ENCODE assay signal across 17 cellular contexts in genomic region chr20:61193164-61193563, GRCh38. TPM values are rescaled to one million over a fixed set of nuclear protein-coding genes. Genes with fewer than 3 reads are reported as not detected.
DNase-seq lines count a peak whose midpoint lies in the region; ATAC-seq, FAIRE-seq and TF ChIP-seq lines count a peak whose summit lies in the region.
"Had no signal": no experiment of that assay in that cellular context is flagged by ENCODE, and none has a peak within 500 bp of the region (broad histone marks: within the 10 kb centered on the region; RNA-seq: fewer than 3 reads in every experiment).

No MANE protein-coding gene starts in this region.

- H3K9me3 ChIP-seq in H1 (ENCODE audit: insufficient read depth in 2 of 2, low read depth in 1 of 2, low read length in 1 of 2) = no peaks in the 10 kb centered on the region
- no peaks in the 10 kb centered on the region for H3K9me3 ChIP-seq in neural progenitor cell (ENCODE audit: low read depth)

- no peak overlapping the region for H3K27ac ChIP-seq in H1 (ENCODE audit: low read depth, low read length)
- no peak overlapping the region for H3K27ac ChIP-seq in neural progenitor cell
- H3K27ac ChIP-seq: 22Rv1, C4-2B had no signal

- peaks cover 21% of the 10 kb centered on the region for H3K4me1 Mint-ChIP-seq in neural progenitor cell

- no peak overlapping the region for H4K5ac ChIP-seq in H1 (ENCODE audit: insufficient read length, low read depth, low read length)

- H3K27ac Mint-ChIP-seq in neural progenitor cell = no peak overlapping the region
- H3K27ac Mint-ChIP-seq: CD4-positive, alpha-beta T cell had no signal

- CTCF ChIA-PET in H1 (lab: Charles Lee; ENCODE audit: partially characterized antibody) = interaction anchor here (2.4 kb wide), 1 partner anchor 36 kb away, joined by 10 read pairs; no protein-coding TSS in a partner anchor

- peak overlapping the region in 3 of 4 experiments; percentile 6 to 65 (median 54); a peak in 4 of 7 replicates for H3K9ac ChIP-seq in H1 (replicated peaks in 1 of 4; ENCODE audit: extremely low read depth in 1 of 4, low read depth in 3 of 4, low read length in 3 of 4)
- H3K9ac ChIP-seq in neural progenitor cell = no peak overlapping the region

- H3K4me1 ChIP-seq in H1 (replicated peaks in 1 of 4; ENCODE audit: control insufficient read depth in 3 of 4, insufficient read depth in 4 of 4, low read length in 3 of 4) = peaks cover 0 to 3% (median 1%) of the 10 kb centered on the region in 4 experiments; a peak in 3 of 7 replicates
- H3K4me1 ChIP-seq in neural progenitor cell = no peaks in the 10 kb centered on the region
- H3K4me1 ChIP-seq: Caco-2 had no signal

- H2BK120ac ChIP-seq in H1 (replicated peaks; ENCODE audit: low read depth, low read length) = no peak overlapping the region

- H3K4me3 Mint-ChIP-seq in neural progenitor cell = no peak overlapping the region
- H3K4me3 Mint-ChIP-seq: CD4-positive, alpha-beta T cell had no signal

- peak; percentile 56 for DNase-seq in H7
- no peak for DNase-seq in H1 (ENCODE audit: low read depth in 1 of 2, low spot score in 2 of 2)
- peak; percentile 23 for DNase-seq in iPS-NIHi7 (ENCODE audit: extremely low spot score)
- DNase-seq in neural progenitor cell (ENCODE audit: low spot score) = peak; percentile 23
- no peak for DNase-seq in NCI-H2081 (lab: John Stamatoyannopoulos, UW)
- DNase-seq in activated gamma-delta T cell (lab: John Stamatoyannopoulos, UW) = no peak
- DNase-seq: AML-193; Caco-2; CD4-positive, alpha-beta T cell; DMS79 treated with DMSO at 0.1 percent for 48 hours; GF-D8; GOT3; HCEC 1CT had no signal

- ATAC-seq in HG03378 (IDR thresholded peaks at IDR 0.05; ENCODE audit: unreplicated experiment) = no peak
- ATAC-seq: A549 had no signal

- H2AK5ac ChIP-seq in H1 (ENCODE audit: low read depth, low read length) = no peak overlapping the region

- H3F3A ChIP-seq in neural progenitor cell (ENCODE audit: low read depth) = peaks cover 6% of the 10 kb centered on the region

- TF ChIP-seq RAD21 in H1 (IDR thresholded peaks at IDR 0.05 in 1 of 2, conservative IDR thresholded peaks at IDR 0.05 in 1 of 2; ENCODE audit: low read depth in 2 of 2, low read length in 2 of 2) = no peak

- H3K4me2 ChIP-seq in H1 (ENCODE audit: insufficient read depth in 1 of 2, low read depth in 2 of 2, low read length in 2 of 2) (peak overlapping the region; percentile 56 to 69; a peak in 3 of 4 replicates), neural progenitor cell (peak overlapping the region; percentile 64)

- no peak overlapping the region for H4K91ac ChIP-seq in H1 (replicated peaks; ENCODE audit: insufficient read length, low read length)

- no peaks in the 10 kb centered on the region for H3K79me2 ChIP-seq in H1 (ENCODE audit: control insufficient read depth in 1 of 2, insufficient read depth in 2 of 2, low read length in 2 of 2)
- H3K79me2 ChIP-seq in neural progenitor cell (ENCODE audit: low read depth) = no peaks in the 10 kb centered on the region

- TF ChIP-seq EP300 in H1 (IDR thresholded peaks at IDR 0.05; ENCODE audit: borderline replicate concordance in 1 of 2, low read depth in 2 of 2, low read length in 2 of 2) = no peak

- no peak overlapping the region for H2BK15ac ChIP-seq in H1 (ENCODE audit: low read length)

- no peaks in the 10 kb centered on the region for H4K20me1 ChIP-seq in H1 (replicated peaks in 1 of 2; ENCODE audit: control insufficient read depth in 1 of 2, insufficient read depth in 2 of 2, low read length in 2 of 2)
- no peaks in the 10 kb centered on the region for H4K20me1 ChIP-seq in neural progenitor cell (ENCODE audit: low read depth)

- H3K79me1 ChIP-seq in H1 (ENCODE audit: low read depth, low read length) = no peaks in the 10 kb centered on the region

- H2BK5ac ChIP-seq in H1 (ENCODE audit: low read depth, low read length) = peak overlapping the region; percentile 88; the same call in 1 of the 2 replicates

- H2BK20ac ChIP-seq in H1 (ENCODE audit: low read length) = no peak overlapping the region

- no peaks in the 10 kb centered on the region for H3K36me3 Mint-ChIP-seq in neural progenitor cell

- peaks cover 8% of the 10 kb centered on the region for H3K9me3 Mint-ChIP-seq in neural progenitor cell
- H3K9me3 Mint-ChIP-seq: CD4-positive, alpha-beta T cell had no signal

- H3K4me3 ChIP-seq in H7 (ENCODE audit: insufficient read depth, low read depth, low read length) (peak overlapping the region; percentile 27; the same call in 1 of the 2 replicates), H1 (ENCODE audit: extremely low read depth in 1 of 4, insufficient read depth in 2 of 4, low read depth in 3 of 4, low read length in 4 of 4) (peak overlapping the region; percentile 4 to 58 (median 23); a peak in 6 of 8 replicates), neural progenitor cell (peak overlapping the region; percentile 7)
- H3K4me3 ChIP-seq: A549 had no signal

- TF ChIP-seq CTCF in H1 (IDR thresholded peaks at IDR 0.05; ENCODE audit: control extremely low read depth in 1 of 3, insufficient read depth in 1 of 3, low read depth in 1 of 3, low read length in 3 of 3) (no peak), neural progenitor cell (IDR thresholded peaks at IDR 0.05) (no peak)

- H4K8ac ChIP-seq in H1 (ENCODE audit: extremely low read depth, insufficient read depth, low read length) = peak overlapping the region; percentile 66; the same call in 1 of the 2 replicates

- H3K4ac ChIP-seq in H1 (replicated peaks; ENCODE audit: insufficient read length, low read depth, low read length) = no peak overlapping the region

- no peak overlapping the region for H3K23ac ChIP-seq in H1 (ENCODE audit: insufficient read length)

- peaks cover 4% of the 10 kb centered on the region; the same call in 1 of the 2 replicates for H3K27me3 ChIP-seq in H7 (ENCODE audit: control insufficient read depth, insufficient read depth, low read length)
- H3K27me3 ChIP-seq in H1 (replicated peaks in 1 of 4; ENCODE audit: control insufficient read depth in 3 of 4, extremely low read depth in 1 of 4, insufficient read depth in 3 of 4, low read length in 3 of 4) = peaks cover 0 to 9% (median 0%) of the 10 kb centered on the region in 4 experiments; a peak in 4 of 7 replicates
- peaks cover 36% of the 10 kb centered on the region for H3K27me3 ChIP-seq in neural progenitor cell

- no peaks in the 10 kb centered on the region for H3K23me2 ChIP-seq in H1 (ENCODE audit: low read depth, low read length)

- H2BK12ac ChIP-seq in H1 (ENCODE audit: low read depth, low read length) = no peak overlapping the region

- POLR2A ChIA-PET in H1 (lab: Charles Lee; ENCODE audit: partially characterized antibody) = interaction anchor here (1.0 to 1.2 kb wide), 4 partner anchors 12 to 58 kb away, joined by 3 to 4 read pairs (median 3); no protein-coding TSS in a partner anchor

- H3K14ac ChIP-seq in H1 (ENCODE audit: insufficient read length) = no peak overlapping the region

- H3K18ac ChIP-seq in H1 (ENCODE audit: extremely low read depth, low read length) = peak overlapping the region; percentile 48; the same call in 1 of the 2 replicates

- peak; percentile 13 for FAIRE-seq in H1 (lab: Jason Lieb, UNC)
- FAIRE-seq: A549 had no signal

- WGBS in H1 (ENCODE audit: extremely low coverage in 1 of 2, insufficient coverage in 1 of 2, insufficient read length in 1 of 2, insufficient replicate concordance in 2 of 2, low coverage in 1 of 2, low lambda C conversion rate in 2 of 2, missing lambda C conversion rate in 1 of 2), 2 experiments = 37% methylated on average over 11 of the region's 15 CpGs; no CpG with 5 or more reads in 1 of the 2 experiments

- H3K56ac ChIP-seq in H1 (replicated peaks; ENCODE audit: insufficient read length, low read depth, low read length) = no peak overlapping the region

- H3K36me3 ChIP-seq in H7 (replicated peaks; ENCODE audit: control insufficient read depth, insufficient read depth, low read length) (no peaks in the 10 kb centered on the region), H1 (ENCODE audit: control insufficient read depth in 2 of 4, insufficient read depth in 4 of 4, low read length in 3 of 4) (no peaks in the 10 kb centered on the region), neural progenitor cell (no peaks in the 10 kb centered on the region)

- TF ChIP-seq POLR2A in H1 (IDR thresholded peaks at IDR 0.05; ENCODE audit: control extremely low read depth in 1 of 2, low read depth in 2 of 2, low read length in 2 of 2) = 0 out of 3 replicates have a peak, but pooled peaks of 1 of the 2 experiments have one; percentile 27

- peak overlapping the region; percentile 97 for H2AFZ ChIP-seq in H1 (ENCODE audit: low read length)
- H2AFZ ChIP-seq in neural progenitor cell (replicated peaks) = peak overlapping the region; percentile 89

- peaks cover 3% of the 10 kb centered on the region for H3K27me3 Mint-ChIP-seq in neural progenitor cell (ENCODE audit: insufficient read depth, low read depth)

TF ChIP-seq in H1, 55 proteins besides CTCF, POLR2A, EP300 and RAD21 (continues in another document):
- TF ChIP-seq TBP (IDR thresholded peaks at IDR 0.05; ENCODE audit: low read depth, low read length) = 0 out of 2 replicates have a peak, but pooled peaks have one; percentile 35
- TF ChIP-seq TEAD4 (IDR thresholded peaks at IDR 0.05; ENCODE audit: low read depth, low read length) = no peak
- no peak for TF ChIP-seq ZNF274 (IDR thresholded peaks at IDR 0.05; ENCODE audit: borderline replicate concordance, extremely low read depth, low read length)
- peak; percentile 39; the same call in 1 of the 2 replicates for TF ChIP-seq TAF1 (IDR thresholded peaks at IDR 0.05; ENCODE audit: low read depth, low read length)
- TF ChIP-seq KDM1A (IDR thresholded peaks at IDR 0.05; ENCODE audit: borderline replicate concordance, low read length) = no peak
- peak; percentile 63 for TF ChIP-seq MAX (IDR thresholded peaks at IDR 0.05)
- peak; percentile 23; the same call in 1 of the 2 replicates for TF ChIP-seq RBBP5 (IDR thresholded peaks at IDR 0.05; ENCODE audit: borderline replicate concordance, low read depth, low read length)
- TF ChIP-seq KDM4A (IDR thresholded peaks at IDR 0.05; ENCODE audit: low read depth, low read length, severe bottlenecking) = peak; percentile 32

RNA-seq across cellular contexts. Expression of gene CDH4, which starts 58.9 kb away (rescaled TPM):
- 3.9 and 6.1 TPM in 2 replicates for total RNA-seq in H7 (2014; rRNA removed; shearing (Covaris generic))
- 7.4 and 7.9 TPM in 2 replicates for total RNA-seq in H1 (2021; fragmentation: NEBNext Ultra II Directional; extraction: Animal tissue kit (Norgen Biotek cat#: 25700))
- polyA plus RNA-seq in H1 (2011; rRNA removed) = 4.3 and 6.4 TPM in 2 replicates
- polyA plus RNA-seq in H1 (2011; cell fraction: cytosol; rRNA removed) = 3.2 TPM
- 6.0 TPM for polyA plus RNA-seq in H1 (2011; cell fraction: nucleus; rRNA removed)
- 4.9 to 8.0 TPM (median 7.3 TPM) in 4 replicates for polyA plus RNA-seq in H1 (2012, experiment 1 of 2)
- 5.8 TPM for polyA plus RNA-seq in H1 (2012, experiment 2 of 2)
- 8.3 TPM for polyA plus RNA-seq in H1 (2013, experiment 1 of 2)
- polyA plus RNA-seq in H1 (2013, experiment 2 of 2) = 7.3 TPM
- 6.3 and 6.4 TPM in 2 replicates for polyA minus RNA-seq in H1 (2011; rRNA and poly(A)+ RNA removed)
- polyA minus RNA-seq in H1 (2011; cell fraction: cytosol; rRNA and poly(A)+ RNA removed) = 7.4 TPM
- polyA minus RNA-seq in H1 (2011; cell fraction: nucleus; rRNA and poly(A)+ RNA removed) = 5.2 TPM
- total RNA-seq in neural progenitor cell (ENCODE audit: low replicate concordance) = 2.9 and 6.5 TPM in 2 replicates
- total RNA-seq: Caco-2 had no signal

Comparison
In these comparisons a context has a peak if more than half of its experiments do, and no peak if none do; other contexts are left out.
1. DNase-seq: peak in H7 (single experiment), iPS-NIHi7 (single experiment) and neural progenitor cell (single experiment); none in H1 (0 of 2), NCI-H2081 (0 of 2) and activated gamma-delta T cell (single experiment).
2. Peak in every context shown above with its lines, with median percentiles within 50 percentile points of each other: H3K4me3 ChIP-seq.